In genomic region chr1:247079141-247079874, GRCh38 we compare ENCODE assay signal across 1 cellular context.
TF ChIP-seq lines count a peak whose summit lies in the region.

No MANE protein-coding gene starts in this region.

TF ChIP-seq in A549, 52 proteins besides CTCF, POLR2A, EP300 and RAD21 (continued from another document):
- TF ChIP-seq REST (IDR thresholded peaks at IDR 0.05) (no peak), BHLHE40 (IDR thresholded peaks at IDR 0.05; ENCODE audit: low read depth, low read length) (no peak), USF2 (IDR thresholded peaks at IDR 0.05) (no peak), TFCP2L1 (CRISPR knock-in tag; IDR thresholded peaks at IDR 0.05) (no peak), NPAS2 (CRISPR knock-in tag; IDR thresholded peaks at IDR 0.05; ENCODE audit: borderline replicate concordance) (no peak), SREBF2 (IDR thresholded peaks at IDR 0.05) (no peak), KDM1A (IDR thresholded peaks at IDR 0.05; ENCODE audit: low read depth) (no peak), BCL3 (IDR thresholded peaks at IDR 0.05) (no peak)
